Comparison of ENCODE assay signal across 27 cellular contexts in the genomic region with DNA sequence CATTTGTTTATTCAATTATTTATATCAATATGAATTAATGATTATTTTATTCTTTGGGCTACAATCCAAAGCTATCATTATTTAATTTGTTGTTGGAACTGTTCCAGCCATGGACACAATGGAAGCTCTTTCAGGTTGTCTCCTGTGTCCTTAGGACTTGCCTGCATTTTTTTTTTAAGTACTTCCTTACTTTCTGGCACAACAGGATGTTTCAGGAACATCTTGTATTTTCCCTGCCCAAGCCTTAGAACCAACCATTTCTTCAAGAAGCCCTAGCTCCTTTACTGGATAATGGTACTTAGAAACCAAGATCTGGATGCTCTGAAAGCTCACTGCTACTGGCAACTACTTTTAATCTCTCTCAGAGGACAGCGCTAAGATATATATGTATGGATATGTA. TPM values are rescaled to one million over a fixed set of nuclear protein-coding genes. Genes with fewer than 3 reads are reported as not detected.
DNase-seq lines count a peak whose midpoint lies in the region; ATAC-seq, FAIRE-seq and TF ChIP-seq lines count a peak whose summit lies in the region.
"Had no signal": no experiment of that assay in that cellular context is flagged by ENCODE, and none has a peak within 500 bp of the region (broad histone marks: within the 10 kb centered on the region; RNA-seq: fewer than 3 reads in every experiment).

No MANE protein-coding gene starts in this region.

- no peaks in the 10 kb centered on the region for H3K27me3 Mint-ChIP-seq in Caco-2 (ENCODE audit: insufficient read depth, unreplicated experiment)
- H3K27me3 Mint-ChIP-seq in activated CD8-positive, alpha-beta T cell treated with anti-CD3 and anti-CD28 coated beads for 36 hours: no peaks in the 10 kb centered on the region
- H3K27me3 Mint-ChIP-seq: CD8-positive, alpha-beta memory T cell had no signal

- H3K27ac Mint-ChIP-seq in Caco-2 (ENCODE audit: unreplicated experiment): no peak overlapping the region
- H3K27ac Mint-ChIP-seq in activated CD8-positive, alpha-beta T cell treated with anti-CD3 and anti-CD28 coated beads for 36 hours: no peak overlapping the region
- H3K27ac Mint-ChIP-seq: CD14-positive monocyte had no signal

- FAIRE-seq in islet of Langerhans (lab: Jason Lieb, UNC): peak; percentile 13
- FAIRE-seq: HTR-8/SVneo, K562 had no signal

- WGBS in suprapubic skin: 94% methylated on average over 1 of the region's 1 CpG

- peaks cover 59% of the 10 kb centered on the region for H3K36me3 Mint-ChIP-seq in Caco-2 (ENCODE audit: insufficient read depth, unreplicated experiment)
- peaks cover 28% of the 10 kb centered on the region for H3K36me3 Mint-ChIP-seq in activated CD8-positive, alpha-beta T cell treated with anti-CD3 and anti-CD28 coated beads for 36 hours (ENCODE audit: low read depth)

- intact Hi-C loops in Caco-2 (cut with micrococcal nuclease; ENCODE audit: unreplicated experiment) (no loop called here), gastrocnemius medialis (cut with DNase I; ENCODE audit: low total_unique reads) (no loop called here)
- intact Hi-C loops in activated CD8-positive, alpha-beta T cell treated with anti-CD3 and anti-CD28 coated beads for 36 hours (cut with micrococcal nuclease): no loop called here

- ATAC-seq in gastrocnemius medialis: peak; percentile 68 to 69
- no peak for ATAC-seq in activated CD8-positive, alpha-beta T cell treated with anti-CD3 and anti-CD28 coated beads for 36 hours
- ATAC-seq: K562 had no signal

- peaks cover 1% of the 10 kb centered on the region for H3K36me3 ChIP-seq in Caco-2 (ENCODE audit: control insufficient read depth, insufficient read depth, low read length)
- peaks cover 5 to 73% of the 10 kb centered on the region in 2 donors for H3K36me3 ChIP-seq in gastrocnemius medialis
- peaks cover 40% of the 10 kb centered on the region for H3K36me3 ChIP-seq in suprapubic skin

- no peak for TF ChIP-seq POLR2A in gastrocnemius medialis (IDR thresholded peaks at IDR 0.05)
- TF ChIP-seq POLR2A in suprapubic skin (IDR thresholded peaks at IDR 0.05): no peak

- BruUV-seq in Caco-2 (replicated peaks; lab: Mats Ljungman, UMichigan): TSS peak; percentile 7

- no peaks in the 10 kb centered on the region for H3K27me3 ChIP-seq in Caco-2 (replicated peaks; ENCODE audit: control insufficient read depth, insufficient read depth, low read length)
- no peaks in the 10 kb centered on the region for H3K27me3 ChIP-seq in gastrocnemius medialis
- no peaks in the 10 kb centered on the region for H3K27me3 ChIP-seq in suprapubic skin
- H3K27me3 ChIP-seq: BE2C had no signal

- TF ChIP-seq EP300 in suprapubic skin (IDR thresholded peaks at IDR 0.05): no peak

- no peaks in the 10 kb centered on the region for H3K9me3 ChIP-seq in Caco-2
- no peaks in the 10 kb centered on the region for H3K9me3 ChIP-seq in gastrocnemius medialis
- H3K9me3 ChIP-seq in suprapubic skin: no peaks in the 10 kb centered on the region
- H3K9me3 ChIP-seq: BE2C, HAP-1 had no signal

- in situ Hi-C loops in gastrocnemius medialis (cut with MboI; ENCODE audit: low sequenced_read_pairs in 4 of 4): no loop called here

- CTCF ChIA-PET in Caco-2 (lab: Charles Lee): no interaction called here
- CTCF ChIA-PET in activated CD8-positive, alpha-beta T cell treated with anti-CD3 and anti-CD28 coated beads for 36 hours (lab: Charles Lee): interaction anchor here (1.0 kb wide), 1 partner anchor 93 kb away, joined by 3 read pairs; no protein-coding TSS in a partner anchor

- DNase-seq in Caco-2 (no peak), gastrocnemius medialis (no peak), suprapubic skin (ENCODE audit: low spot score in 2 of 2) (no peak), retina (no peak)
- DNase-seq in activated CD8-positive, alpha-beta T cell treated with anti-CD3 and anti-CD28 coated beads for 36 hours: no peak
- DNase-seq: ACHN; BE2C; Calu3; CD8-positive, alpha-beta memory T cell; DMS153; DND-41; GOT3; NCI-H1417 treated with DMSO at 0.1 percent for 48 hours; NCI-H1694 treated with DMSO at 0.1 percent for 48 hours; NCI-H2081 treated with DMSO at 0.1 percent for 48 hours; NCI-H2171; NCI-H226; NCI-H510A; NCI-H69; RPMI8226; SHP77 treated with DMSO at 0.1 percent for 48 hours had no signal

- H3K4me1 ChIP-seq in Caco-2 (no peaks in the 10 kb centered on the region), gastrocnemius medialis (peaks cover 0 to 4% of the 10 kb centered on the region in 2 donors), suprapubic skin (no peaks in the 10 kb centered on the region)
- H3K4me1 ChIP-seq: BE2C, HAP-1 had no signal

- no peaks in the 10 kb centered on the region for H3K4me1 Mint-ChIP-seq in Caco-2 (ENCODE audit: low read depth, unreplicated experiment)
- H3K4me1 Mint-ChIP-seq in activated CD8-positive, alpha-beta T cell treated with anti-CD3 and anti-CD28 coated beads for 36 hours (ENCODE audit: low read depth): no peaks in the 10 kb centered on the region
- H3K4me1 Mint-ChIP-seq: CD14-positive monocyte; CD8-positive, alpha-beta memory T cell had no signal

- H3K4me3 ChIP-seq in Caco-2 (ENCODE audit: low read depth, low read length) (no peak overlapping the region), gastrocnemius medialis (no peak overlapping the region), suprapubic skin (no peak overlapping the region)
- H3K4me3 ChIP-seq: HAP-1, K562 had no signal

- no peaks in the 10 kb centered on the region for H3K9me3 Mint-ChIP-seq in Caco-2 (ENCODE audit: unreplicated experiment)
- H3K9me3 Mint-ChIP-seq in activated CD8-positive, alpha-beta T cell treated with anti-CD3 and anti-CD28 coated beads for 36 hours: no peaks in the 10 kb centered on the region
- H3K9me3 Mint-ChIP-seq: CD14-positive monocyte; CD8-positive, alpha-beta memory T cell had no signal

- TF ChIP-seq CTCF in 22Rv1 (IDR thresholded peaks at IDR 0.05): no peak
- TF ChIP-seq CTCF in Caco-2 (IDR thresholded peaks at IDR 0.05; ENCODE audit: insufficient read depth in 1 of 2, low read depth in 1 of 2, low read length in 1 of 2, severe bottlenecking in 1 of 2, unreplicated experiment in 1 of 2): no peak
- TF ChIP-seq CTCF in gastrocnemius medialis (IDR thresholded peaks at IDR 0.05 in 4 of 5, conservative IDR thresholded peaks at IDR 0.05 in 1 of 5): no peak
- no peak for TF ChIP-seq CTCF in suprapubic skin (IDR thresholded peaks at IDR 0.05)
- no peak for TF ChIP-seq CTCF in activated CD8-positive, alpha-beta T cell treated with anti-CD3 and anti-CD28 coated beads for 36 hours (IDR thresholded peaks at IDR 0.05)

- H3K27ac ChIP-seq in 22Rv1 (0 out of 2 replicates have a peak overlapping the region, but pooled peaks have one; percentile 19), gastrocnemius medialis (peak overlapping the region; percentile 36 to 60 (median 42)), suprapubic skin (no peak overlapping the region)

- POLR2A ChIA-PET in Caco-2 (lab: Charles Lee): no interaction called here
- POLR2A ChIA-PET in activated CD8-positive, alpha-beta T cell treated with anti-CD3 and anti-CD28 coated beads for 36 hours (lab: Charles Lee): no interaction called here

- no peak overlapping the region for H3K4me3 Mint-ChIP-seq in Caco-2 (ENCODE audit: unreplicated experiment)
- no peak overlapping the region for H3K4me3 Mint-ChIP-seq in activated CD8-positive, alpha-beta T cell treated with anti-CD3 and anti-CD28 coated beads for 36 hours
- H3K4me3 Mint-ChIP-seq: CD14-positive monocyte; CD8-positive, alpha-beta memory T cell had no signal

RNA-seq across cellular contexts. Expression of a gene that starts 57.8 kb away (rescaled TPM):
- 282 and 306 TPM in 2 replicates for total RNA-seq in Caco-2 (2022)
- total RNA-seq in gastrocnemius medialis: 10 to 100 TPM; 47.0 to 92.0 (median 81.3) TPM
- total RNA-seq in suprapubic skin: 10 to 100 TPM; 36.6 to 88.1 (median 69.2) TPM
- 100 to 1,000 TPM; 186 to 189 TPM for total RNA-seq in activated CD8-positive, alpha-beta T cell treated with anti-CD3 and anti-CD28 coated beads for 36 hours
